ENCODE assay signal across 26 cellular contexts in genomic region chr12:124998705-124999104, GRCh38.
"Had no signal": no experiment of that assay in that cellular context is flagged by ENCODE, and none has a peak within 500 bp of the region (broad histone marks: within the 10 kb centered on the region; RNA-seq: fewer than 3 reads in every experiment).

No MANE protein-coding gene starts in this region.

- H3K4me2 ChIP-seq: KMS-11 had no signal

- H3K9me3 ChIP-seq: breast epithelium, Peyer's patch had no signal

- H3K4me3 ChIP-seq: breast epithelium, Peyer's patch had no signal

- H3K36me3 Mint-ChIP-seq: activated naive CD4-positive, alpha-beta T cell treated with anti-CD3 and anti-CD28 coated beads, Interleukin-2, amount 50 U/mL, for 24 hours had no signal

- H3K4me3 Mint-ChIP-seq: activated CD8-positive, alpha-beta T cell treated with anti-CD3 and anti-CD28 coated beads for 36 hours; activated naive CD4-positive, alpha-beta T cell treated with anti-CD3 and anti-CD28 coated beads, Interleukin-2, amount 50 U/mL, for 24 hours; activated T-cell treated with anti-CD3 and anti-CD28 coated beads, Interleukin-2, amount 50 U/mL, for 24 hours; activated T-helper 1 cell treated with anti-CD3 and anti-CD28 coated beads, Interleukin-12 subunit alpha, Interleukin-12 subunit beta, Interleukin-2, Interleukin-4 antibody, amounts not matched to agents 30 ng/mL and 10 ng/mL and 1 ng/mL, durations not matched to agents 14 hours and 24 hours and 36 hours had no signal

- H3K36me3 ChIP-seq: breast epithelium, Peyer's patch had no signal

- DNase-seq: activated CD4-positive, CD25-positive, alpha-beta regulatory T cell; activated CD8-positive, alpha-beta memory T cell treated with anti-CD3 and anti-CD28 coated beads, Interleukin-2, amount 50 U/mL, for 48 hours; activated CD8-positive, alpha-beta T cell treated with anti-CD3 and anti-CD28 coated beads for 36 hours; activated effector memory CD4-positive, alpha-beta T cell treated with Interleukin-2 at 50 U/mL for 16 hours; activated naive CD4-positive, alpha-beta T cell; activated T-cell treated with anti-CD3 and anti-CD28 coated beads, Interleukin-2, amount 50 U/mL, for 24 hours; aorta; caudate nucleus; MM.1S; NCI-H1105; NCI-H1436; NCI-H1694 treated with DMSO at 0.1 percent for 48 hours; NCI-H2029 treated with DMSO at 0.1 percent for 48 hours; NCI-H345; NCI-H510A; NCI-H526 treated with DMSO at 0.1 percent for 48 hours; NCI-H82; OCI-M1; Peyer's patch; SHP77; T-helper 17 cell; T-helper 9 cell had no signal

- H3K27ac ChIP-seq: breast epithelium, KMS-11, Peyer's patch had no signal

- H3K9me3 Mint-ChIP-seq: activated CD8-positive, alpha-beta T cell treated with anti-CD3 and anti-CD28 coated beads for 36 hours; activated naive CD4-positive, alpha-beta T cell treated with anti-CD3 and anti-CD28 coated beads, Interleukin-2, amount 50 U/mL, for 24 hours; activated T-cell treated with anti-CD3 and anti-CD28 coated beads, Interleukin-2, amount 50 U/mL, for 24 hours; activated T-helper 1 cell treated with anti-CD3 and anti-CD28 coated beads, Interleukin-12 subunit alpha, Interleukin-12 subunit beta, Interleukin-2, Interleukin-4 antibody, amounts not matched to agents 30 ng/mL and 10 ng/mL and 1 ng/mL, durations not matched to agents 14 hours and 24 hours and 36 hours had no signal

- ATAC-seq: activated CD8-positive, alpha-beta T cell treated with anti-CD3 and anti-CD28 coated beads for 36 hours; T-helper 17 cell had no signal

- H3K27me3 Mint-ChIP-seq: activated CD8-positive, alpha-beta T cell treated with anti-CD3 and anti-CD28 coated beads for 36 hours; activated naive CD4-positive, alpha-beta T cell treated with anti-CD3 and anti-CD28 coated beads, Interleukin-2, amount 50 U/mL, for 24 hours; activated T-cell treated with anti-CD3 and anti-CD28 coated beads, Interleukin-2, amount 50 U/mL, for 24 hours; T-helper 17 cell had no signal

- H3K27ac Mint-ChIP-seq: activated CD8-positive, alpha-beta T cell treated with anti-CD3 and anti-CD28 coated beads for 36 hours; activated naive CD4-positive, alpha-beta T cell treated with anti-CD3 and anti-CD28 coated beads, Interleukin-2, amount 50 U/mL, for 24 hours; activated T-cell treated with anti-CD3 and anti-CD28 coated beads, Interleukin-2, amount 50 U/mL, for 24 hours; activated T-helper 1 cell treated with anti-CD3 and anti-CD28 coated beads, Interleukin-12 subunit alpha, Interleukin-12 subunit beta, Interleukin-2, Interleukin-4 antibody, amounts not matched to agents 30 ng/mL and 10 ng/mL and 1 ng/mL, durations not matched to agents 14 hours and 24 hours and 36 hours; T-helper 17 cell had no signal

- H3K9ac ChIP-seq: KMS-11 had no signal

- H3K27me3 ChIP-seq: breast epithelium, Peyer's patch had no signal
